In genomic region chr11:93895106-93895862, GRCh38 we compare ENCODE assay signal across 8 cellular contexts. TPM values are rescaled to one million over a fixed set of nuclear protein-coding genes. Genes with fewer than 3 reads are reported as not detected.
DNase-seq lines count a peak whose midpoint lies in the region; ATAC-seq, FAIRE-seq and TF ChIP-seq lines count a peak whose summit lies in the region.

No MANE protein-coding gene starts in this region.

- no peak overlapping the region for H3K27ac ChIP-seq in C4-2B
- no peak overlapping the region for H3K27ac ChIP-seq in osteoblast (ENCODE audit: low read depth, low read length)

- no peak for TF ChIP-seq POLR2A in GM12892 (IDR thresholded peaks at IDR 0.05; ENCODE audit: low read depth, low read length)

- peak overlapping the region; percentile 12 for H3K4me3 ChIP-seq in osteoblast (ENCODE audit: insufficient read depth, low read length)

- no peaks in the 10 kb centered on the region for H4K20me1 ChIP-seq in osteoblast (ENCODE audit: insufficient read depth, low read length)

- H2AFZ ChIP-seq in osteoblast (ENCODE audit: low read length): no peak overlapping the region

- H3K4me2 ChIP-seq in osteoblast (ENCODE audit: insufficient read depth, low read length): peak overlapping the region; percentile 37

- peak; percentile 86 for TF ChIP-seq CTCF in C4-2B (conservative IDR thresholded peaks at IDR 0.05)
- peak; percentile 77 for TF ChIP-seq CTCF in osteoblast (IDR thresholded peaks at IDR 0.05; ENCODE audit: extremely low read depth, low read depth, low read length)

- H3K36me3 ChIP-seq in osteoblast (ENCODE audit: insufficient read depth, low read length): no peaks in the 10 kb centered on the region

- peak; percentile 44 for FAIRE-seq in GM12892 (lab: Jason Lieb, UNC)

- H3K27me3 ChIP-seq in osteoblast (ENCODE audit: insufficient read depth, low read length): peaks cover 19% of the 10 kb centered on the region

- ATAC-seq in HG02981 (IDR thresholded peaks at IDR 0.05; ENCODE audit: unreplicated experiment): no peak

- H3K79me2 ChIP-seq in osteoblast (ENCODE audit: insufficient read depth, low read length): no peaks in the 10 kb centered on the region

- H3K4me1 ChIP-seq in osteoblast (ENCODE audit: insufficient read depth, low read length): peaks cover 4% of the 10 kb centered on the region

- DNase-seq in GM12892 (ENCODE audit: insufficient read length) (no peak), M059J (ENCODE audit: low read depth) (peak; percentile 76), SW480 (ENCODE audit: low spot score) (peak; percentile 62), fibroblast of the conjunctiva (ENCODE audit: low read depth) (peak; percentile 62), osteoblast (ENCODE audit: insufficient read length, low spot score, missing footprints) (peak; percentile 13)
- no peak for DNase-seq in stimulated activated CD4-positive, alpha-beta T cell treated with anti-CD3 and anti-CD28 coated beads, Interleukin-4, amount 100 ng/mL, for 1 hour

- H3K9me3 ChIP-seq in osteoblast (ENCODE audit: low read depth, low read length): no peaks in the 10 kb centered on the region

RNA-seq across cellular contexts. Expression of gene VSTM5, which starts 44.9 kb away (rescaled TPM):
- polyA plus RNA-seq in GM12892 (2012; ENCODE audit: missing spikeins): 0.08 TPM
- not detected in 2 replicates for total RNA-seq in M059J (2014; rRNA removed; shearing (Covaris generic))
- total RNA-seq in osteoblast: 0.36 and 1.5 TPM in 2 replicates

Comparison
In these comparisons a context has a peak if more than half of its experiments do, and no peak if none do; other contexts are left out.
1. DNase-seq: peak in M059J (single experiment), SW480 (single experiment), fibroblast of the conjunctiva (single experiment) and osteoblast (single experiment); none in GM12892 (single experiment) and stimulated activated CD4-positive, alpha-beta T cell treated with anti-CD3 and anti-CD28 coated beads, Interleukin-4, amount 100 ng/mL, for 1 hour (single experiment).